Comparison of ENCODE assay signal across 27 cellular contexts in the genomic region with DNA sequence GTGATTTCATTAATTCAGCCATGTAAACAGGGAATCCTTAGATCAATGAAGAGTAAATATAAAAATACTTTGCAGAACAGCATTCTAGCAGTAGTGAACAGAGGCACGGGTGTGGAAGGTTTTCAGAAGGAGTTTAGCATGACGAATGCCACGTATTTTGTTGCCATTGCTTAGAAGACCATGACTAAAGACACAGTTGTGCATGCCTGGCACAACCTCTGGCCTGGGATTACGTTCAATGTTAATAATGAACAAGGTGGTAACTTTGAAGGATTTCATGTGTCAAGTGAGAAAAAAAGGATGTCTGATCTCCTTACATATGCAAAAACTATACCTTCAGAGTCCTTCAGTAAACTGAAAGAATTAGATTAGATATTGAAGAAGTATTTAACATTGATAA.
"Had no signal": no experiment of that assay in that cellular context is flagged by ENCODE, and none has a peak within 500 bp of the region (broad histone marks: within the 10 kb centered on the region; RNA-seq: fewer than 3 reads in every experiment).

No MANE protein-coding gene starts in this region.

- H3K4me3 ChIP-seq: left ventricle myocardium inferior, lung, ovary, skin epidermis, stomach, testis, thyroid gland, transverse colon, upper lobe of left lung, vagina had no signal

- DNase-seq: hippocampal formation; kidney; left colon; left ventricle myocardium inferior; mesendoderm; naive B cell; ovary; retina; right cardiac atrium; stimulated activated CD4-positive, alpha-beta T cell treated with anti-CD3 and anti-CD28 coated beads, Interleukin-12 subunit alpha, Interleukin-12 subunit beta, amount 100 ng/mL, for 4 hours; stimulated activated CD4-positive, alpha-beta T cell treated with anti-CD3 and anti-CD28 coated beads, Interleukin-15, amount 100 ng/mL, for 24 hours; stimulated activated CD4-positive, alpha-beta T cell treated with anti-CD3 and anti-CD28 coated beads, Interleukin-2, amount 100 ng/mL, for 24 hours; stimulated activated CD4-positive, alpha-beta T cell treated with anti-CD3 and anti-CD28 coated beads, Interleukin-4, amount 100 ng/mL, for 1 hour; stimulated activated naive B cell treated with anti-CD40 and anti-IgM and Interleukin-4, amounts not matched to agents 10 μg/mL and 1 μg/mL and 100 μg/mL, for 72 hours; stimulated activated naive CD8-positive, alpha-beta T cell treated with anti-CD3 and anti-CD28 coated beads, Interleukin-15, Interleukin-2, amounts not matched to agents 100 U/mL and 50 U/mL, for 24 hours; stomach; testis; thyroid gland; transverse colon; upper lobe of left lung had no signal

- H3K36me3 ChIP-seq: left ventricle myocardium inferior, ovary, stomach, thyroid gland, transverse colon, upper lobe of left lung, vagina had no signal

- H3K4me1 Mint-ChIP-seq: mesothelial cell of epicardium; naive B cell; stimulated activated naive B cell treated with anti-CD40 and anti-IgM and Interleukin-4, amounts not matched to agents 10 μg/mL and 1 μg/mL and 100 μg/mL, for 72 hours had no signal

- H3K27ac Mint-ChIP-seq: mesothelial cell of epicardium; naive B cell; natural killer cell treated with Interleukin-12 subunit alpha and Interleukin-12 subunit beta and Interleukin-15 and Interleukin-18, amount 100 ng/mL, for 72 hours; progenitor cell of endocrine pancreas; stimulated activated naive B cell treated with anti-CD40 and anti-IgM and Interleukin-4, amounts not matched to agents 10 μg/mL and 1 μg/mL and 100 μg/mL, for 72 hours had no signal

- H3K36me3 Mint-ChIP-seq: mesothelial cell of epicardium; naive B cell; natural killer cell treated with Interleukin-12 subunit alpha and Interleukin-12 subunit beta and Interleukin-15 and Interleukin-18, amount 100 ng/mL, for 72 hours; stimulated activated naive B cell treated with anti-CD40 and anti-IgM and Interleukin-4, amounts not matched to agents 10 μg/mL and 1 μg/mL and 100 μg/mL, for 72 hours had no signal

- H3K9me3 Mint-ChIP-seq: natural killer cell treated with Interleukin-12 subunit alpha and Interleukin-12 subunit beta and Interleukin-15 and Interleukin-18, amount 100 ng/mL, for 72 hours; stimulated activated naive B cell treated with anti-CD40 and anti-IgM and Interleukin-4, amounts not matched to agents 10 μg/mL and 1 μg/mL and 100 μg/mL, for 72 hours had no signal

- H3K27ac ChIP-seq: left ventricle myocardium inferior, ovary, skin epidermis, stomach, testis, thyroid gland, transverse colon, upper lobe of left lung, vagina had no signal

- H3K4me3 Mint-ChIP-seq: mesothelial cell of epicardium; naive B cell; natural killer cell treated with Interleukin-12 subunit alpha and Interleukin-12 subunit beta and Interleukin-15 and Interleukin-18, amount 100 ng/mL, for 72 hours; stimulated activated naive B cell treated with anti-CD40 and anti-IgM and Interleukin-4, amounts not matched to agents 10 μg/mL and 1 μg/mL and 100 μg/mL, for 72 hours had no signal

- H3K27me3 ChIP-seq: ovary, stomach, testis, thyroid gland, transverse colon, upper lobe of left lung, vagina had no signal

- H3K9me3 ChIP-seq: ovary, stomach, testis, thyroid gland, transverse colon, upper lobe of left lung, vagina had no signal

- H3K4me1 ChIP-seq: left ventricle myocardium inferior, stomach, testis, thyroid gland, transverse colon, upper lobe of left lung, vagina had no signal

- FAIRE-seq: islet of Langerhans, kidney had no signal

- H3K27me3 Mint-ChIP-seq: naive B cell; natural killer cell treated with Interleukin-12 subunit alpha and Interleukin-12 subunit beta and Interleukin-15 and Interleukin-18, amount 100 ng/mL, for 72 hours; progenitor cell of endocrine pancreas; stimulated activated naive B cell treated with anti-CD40 and anti-IgM and Interleukin-4, amounts not matched to agents 10 μg/mL and 1 μg/mL and 100 μg/mL, for 72 hours had no signal
